In the genomic region with DNA sequence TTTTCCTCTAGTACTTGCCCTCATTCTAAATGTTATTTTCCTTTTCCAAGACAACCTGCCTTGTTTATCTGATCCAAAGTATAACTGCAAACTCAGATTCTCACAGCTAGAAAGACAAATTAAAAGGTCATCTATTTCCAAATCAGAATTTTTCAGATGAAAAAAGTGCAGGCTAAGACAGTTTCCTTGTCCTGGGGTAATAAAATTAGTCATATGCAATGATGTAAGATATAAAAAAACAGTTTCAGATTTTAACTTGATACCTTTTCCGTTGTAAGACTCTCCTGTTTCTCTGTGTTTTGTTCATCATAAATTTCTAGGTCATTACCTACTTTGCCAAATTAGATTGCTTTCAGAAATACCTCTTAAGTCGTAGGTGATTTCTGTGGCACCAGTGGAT, we compare ENCODE assay signal across 20 cellular contexts.
DNase-seq lines count a peak whose midpoint lies in the region; ATAC-seq and TF ChIP-seq lines count a peak whose summit lies in the region.
"Had no signal": no experiment of that assay in that cellular context is flagged by ENCODE, and none has a peak within 500 bp of the region (broad histone marks: within the 10 kb centered on the region; RNA-seq: fewer than 3 reads in every experiment).

No MANE protein-coding gene starts in this region.

- H3K36me3 ChIP-seq in ACC112 (ENCODE audit: insufficient read depth, low read length) = no peaks in the 10 kb centered on the region
- H3K36me3 ChIP-seq in adipocyte (ENCODE audit: control insufficient read depth, insufficient read depth, low read length, severe bottlenecking) = no peaks in the 10 kb centered on the region

- H3K27ac Mint-ChIP-seq in HFFc6 = peak overlapping the region; percentile 70
- no peak overlapping the region for H3K27ac Mint-ChIP-seq in activated T-helper 1 cell treated with anti-CD3 and anti-CD28 coated beads, Interleukin-12 subunit alpha, Interleukin-12 subunit beta, Interleukin-2, Interleukin-4 antibody, amounts not matched to agents 30 ng/mL and 10 ng/mL and 1 ng/mL, durations not matched to agents 14 hours and 24 hours and 36 hours
- H3K27ac Mint-ChIP-seq: B cell had no signal

- peak overlapping the region; percentile 46 for H3K9ac ChIP-seq in adipocyte (ENCODE audit: low read length)
- H3K9ac ChIP-seq: KMS-11 had no signal

- H3K9me3 ChIP-seq in adipocyte (ENCODE audit: control insufficient read depth, low read length) = no peaks in the 10 kb centered on the region

- no peak for TF ChIP-seq CTCF in HFFc6 (IDR thresholded peaks at IDR 0.05)
- no peak for TF ChIP-seq CTCF in fibroblast of villous mesenchyme (IDR thresholded peaks at IDR 0.05; ENCODE audit: insufficient read depth, low read depth, low read length)

- H3K36me3 Mint-ChIP-seq in HFFc6 (ENCODE audit: low read depth) = peaks cover 8% of the 10 kb centered on the region
- H3K36me3 Mint-ChIP-seq in activated T-helper 1 cell treated with anti-CD3 and anti-CD28 coated beads, Interleukin-12 subunit alpha, Interleukin-12 subunit beta, Interleukin-2, Interleukin-4 antibody, amounts not matched to agents 30 ng/mL and 10 ng/mL and 1 ng/mL, durations not matched to agents 14 hours and 24 hours and 36 hours (ENCODE audit: low read depth) = no peaks in the 10 kb centered on the region

- peaks cover 44% of the 10 kb centered on the region for H3K4me1 ChIP-seq in ACC112 (ENCODE audit: control insufficient read depth, insufficient read depth, low read length, unreplicated experiment)
- peaks cover 28% of the 10 kb centered on the region for H3K4me1 ChIP-seq in adipocyte (ENCODE audit: control insufficient read depth, insufficient read depth, low read length)

- H3K27me3 Mint-ChIP-seq in HFFc6 (ENCODE audit: insufficient read depth) = no peaks in the 10 kb centered on the region; the same call in 1 of the 2 replicates
- no peaks in the 10 kb centered on the region for H3K27me3 Mint-ChIP-seq in activated T-helper 1 cell treated with anti-CD3 and anti-CD28 coated beads, Interleukin-12 subunit alpha, Interleukin-12 subunit beta, Interleukin-2, Interleukin-4 antibody, amounts not matched to agents 30 ng/mL and 10 ng/mL and 1 ng/mL, durations not matched to agents 14 hours and 24 hours and 36 hours (ENCODE audit: insufficient read depth)
- H3K27me3 Mint-ChIP-seq: B cell had no signal

- H2AFZ ChIP-seq in ACC112 (ENCODE audit: low read length, unreplicated experiment) = peak overlapping the region; percentile 28

- H3K27me3 ChIP-seq in ACC112 (ENCODE audit: insufficient read depth, low read length) = no peaks in the 10 kb centered on the region
- no peaks in the 10 kb centered on the region for H3K27me3 ChIP-seq in adipocyte (replicated peaks; ENCODE audit: control insufficient read depth, insufficient read depth, low read length)

- intact Hi-C loops in activated T-helper 1 cell treated with anti-CD3 and anti-CD28 coated beads, Interleukin-12 subunit alpha, Interleukin-12 subunit beta, Interleukin-2, Interleukin-4 antibody, amounts not matched to agents 30 ng/mL and 10 ng/mL and 1 ng/mL, durations not matched to agents 14 hours and 24 hours and 36 hours (cut with micrococcal nuclease) = loop anchor here (10.0 kb wide), 1 partner anchor 1750 kb away; no protein-coding TSS in a partner anchor
- intact Hi-C loops in sciatic nerve (cut with DNase I) = no loop called here
- intact Hi-C loops in left ventricle myocardium superior (cut with micrococcal nuclease) = no loop called here

- peak overlapping the region; percentile 79 for H3K27ac ChIP-seq in ACC112 (ENCODE audit: low read depth, low read length)
- H3K27ac ChIP-seq: KMS-11 had no signal

- H3K4me3 Mint-ChIP-seq in HFFc6 = peak overlapping the region; percentile 6; the same call in 1 of the 2 replicates
- H3K4me3 Mint-ChIP-seq in activated T-helper 1 cell treated with anti-CD3 and anti-CD28 coated beads, Interleukin-12 subunit alpha, Interleukin-12 subunit beta, Interleukin-2, Interleukin-4 antibody, amounts not matched to agents 30 ng/mL and 10 ng/mL and 1 ng/mL, durations not matched to agents 14 hours and 24 hours and 36 hours = no peak overlapping the region
- H3K4me3 Mint-ChIP-seq: B cell had no signal

- peaks cover 54% of the 10 kb centered on the region for H3K4me1 Mint-ChIP-seq in HFFc6 (ENCODE audit: low read depth)
- no peaks in the 10 kb centered on the region for H3K4me1 Mint-ChIP-seq in activated T-helper 1 cell treated with anti-CD3 and anti-CD28 coated beads, Interleukin-12 subunit alpha, Interleukin-12 subunit beta, Interleukin-2, Interleukin-4 antibody, amounts not matched to agents 30 ng/mL and 10 ng/mL and 1 ng/mL, durations not matched to agents 14 hours and 24 hours and 36 hours (ENCODE audit: low read depth)

- 0 out of 2 replicates have a peak overlapping the region, but pooled peaks have one; percentile 26 for H3K4me3 ChIP-seq in ACC112 (ENCODE audit: low read depth, low read length)
- H3K4me3 ChIP-seq in adipocyte (ENCODE audit: low read length) = no peak overlapping the region
- no peak overlapping the region for H3K4me3 ChIP-seq in fibroblast of villous mesenchyme (ENCODE audit: low read depth, low read length)

- H3K9me3 Mint-ChIP-seq in HFFc6 = peaks cover 10% of the 10 kb centered on the region
- H3K9me3 Mint-ChIP-seq in activated T-helper 1 cell treated with anti-CD3 and anti-CD28 coated beads, Interleukin-12 subunit alpha, Interleukin-12 subunit beta, Interleukin-2, Interleukin-4 antibody, amounts not matched to agents 30 ng/mL and 10 ng/mL and 1 ng/mL, durations not matched to agents 14 hours and 24 hours and 36 hours = no peaks in the 10 kb centered on the region

- ATAC-seq in sciatic nerve (no peak), left ventricle myocardium superior (no peak)

- no peaks in the 10 kb centered on the region for H3K79me2 ChIP-seq in ACC112 (ENCODE audit: control insufficient read depth, insufficient read depth, low read length, unreplicated experiment)

- DNase-seq in HFFc6 (no peak), adipocyte (ENCODE audit: low read depth) (no peak), fibroblast of villous mesenchyme (ENCODE audit: low read depth) (peak; percentile 8), glomerular visceral epithelial cell (ENCODE audit: extremely low spot score) (no peak), sciatic nerve (ENCODE audit: low spot score) (no peak), left ventricle myocardium superior (no peak)
- DNase-seq in activated T-helper 1 cell treated with anti-CD3 and anti-CD28 coated beads, Interleukin-12 subunit alpha, Interleukin-12 subunit beta, Interleukin-2, Interleukin-4 antibody, amounts not matched to agents 30 ng/mL and 10 ng/mL and 1 ng/mL, durations not matched to agents 14 hours and 24 hours and 36 hours (ENCODE audit: low spot score) = no peak
- DNase-seq: 8988T, DMS79 treated with DMSO at 0.1 percent for 48 hours, GOT3, NCI-H1417 treated with DMSO at 0.1 percent for 48 hours, NCI-H1930, NCI-H226, NCI-H524, NCI-H82, OCI-M1, SHP77 treated with DMSO at 0.1 percent for 48 hours had no signal
